In genomic region chr6:34235605-34236422, GRCh38 we compare ENCODE assay signal across 8 cellular contexts. TPM values are rescaled to one million over a fixed set of nuclear protein-coding genes. Genes with fewer than 3 reads are reported as not detected.
A peak's percentile ranks its signal among the peaks of the same experiment; 100 is the strongest.
DNase-seq lines count a peak whose midpoint lies in the region; ATAC-seq, FAIRE-seq and TF ChIP-seq lines count a peak whose summit lies in the region.

No MANE protein-coding gene starts in this region.

- peak overlapping the region; percentile 54 to 71 (median 56) for H3K4me3 ChIP-seq in keratinocyte (ENCODE audit: control insufficient read depth in 2 of 3, extremely low read depth in 1 of 3, insufficient read depth in 2 of 3, low read depth in 1 of 3, low read length in 3 of 3)

- H4K20me1 ChIP-seq in keratinocyte (ENCODE audit: control insufficient read depth, extremely low read depth, insufficient read depth, low read length), result peaks cover 2% of the 10 kb centered on the region

- DNase-seq in GM10248 (ENCODE audit: extremely low spot score) (peak; percentile 64), T-helper 9 cell (peak; percentile 61), keratinocyte (ENCODE audit: low read depth, low spot score) (no peak), NCI-H345 (lab: John Stamatoyannopoulos, UW) (no peak), NCI-H187 (lab: John Stamatoyannopoulos, UW) (no peak)
- peak; percentile 59 to 61 for DNase-seq in stimulated activated CD4-positive, alpha-beta T cell treated with anti-CD3 and anti-CD28 coated beads, Interleukin-1b, Interleukin-23, amount 100 ng/mL, for 4 hours (ENCODE audit: low read depth in 2 of 2)

- POLR2A ChIA-PET in GM10248 (lab: Yijun Ruan, JAX), result interaction anchor here (1.0 to 1.8 kb wide), 7 partner anchors 9 to 421 kb away, joined by 3 to 28 read pairs (median 5); partner anchors contain the start of gene SMIM29

- peak overlapping the region in 2 of 5 experiments; percentile 51 to 71 for H3K27ac Mint-ChIP-seq in brain

- H3K27ac ChIP-seq in keratinocyte (ENCODE audit: control insufficient read depth, insufficient read depth, low read length), result peak overlapping the region; percentile 83

- peaks cover 0 to 6% (median 0%) of the 10 kb centered on the region in 5 experiments for H3K9me3 Mint-ChIP-seq in brain

- no peaks in the 10 kb centered on the region for H3K27me3 Mint-ChIP-seq in brain

- peaks cover 16% of the 10 kb centered on the region for H3K4me1 Mint-ChIP-seq in brain

- ATAC-seq in HG03025 (IDR thresholded peaks at IDR 0.05; ENCODE audit: low FRiP score, unreplicated experiment), result peak; percentile 1

- CTCF ChIA-PET in GM10248 (lab: Yijun Ruan, JAX), result interaction anchor here (1.3 to 1.7 kb wide), 3 partner anchors 10 to 133 kb away, joined by 4 to 5 read pairs (median 4); no protein-coding TSS in a partner anchor

- FAIRE-seq in keratinocyte (lab: Jason Lieb, UNC), result peak; percentile 29

- H2AFZ ChIP-seq in keratinocyte (ENCODE audit: control insufficient read depth, low read length), result no peak overlapping the region

- H3K36me3 Mint-ChIP-seq in brain, result peaks cover under 1% of the 10 kb centered on the region

- TF ChIP-seq CTCF in GM10248 (IDR thresholded peaks at IDR 0.05; ENCODE audit: control extremely low read depth, extremely low read depth, low read depth, missing control alignments) (peak; percentile 12), brain (conservative IDR thresholded peaks at IDR 0.05) (peak in 1 of 2 experiments; percentile 11), keratinocyte (optimal IDR thresholded peaks at IDR 0.05 in 1 of 3, IDR thresholded peaks at IDR 0.05 in 1 of 3, conservative IDR thresholded peaks at IDR 0.05 in 1 of 3; ENCODE audit: extremely low read depth in 1 of 3, insufficient read depth in 2 of 3, low read length in 3 of 3) (peak in 1 of 3 experiments; percentile 15)

- peaks cover 31% of the 10 kb centered on the region for H3K79me2 ChIP-seq in keratinocyte (ENCODE audit: control insufficient read depth, insufficient read depth, low read length)

- H3K9me1 ChIP-seq in keratinocyte (ENCODE audit: control insufficient read depth, extremely low read depth, insufficient read depth, low read length), result no peaks in the 10 kb centered on the region

- H3K36me3 ChIP-seq in keratinocyte (ENCODE audit: control insufficient read depth in 2 of 2, extremely low read depth in 1 of 2, insufficient read depth in 2 of 2, low read length in 2 of 2), result peaks cover 4 to 15% of the 10 kb centered on the region in 2 experiments

- peak overlapping the region; percentile 82 for H3K9ac ChIP-seq in keratinocyte (ENCODE audit: control insufficient read depth, extremely low read depth, insufficient read depth, low read length)

- peaks cover 34% of the 10 kb centered on the region for H3K4me1 ChIP-seq in keratinocyte (ENCODE audit: control insufficient read depth, extremely low read depth, insufficient read depth, low read length)

- H3K4me3 Mint-ChIP-seq in brain, result peak overlapping the region in 4 of 5 experiments; percentile 62 to 79 (median 74)

- no peaks in the 10 kb centered on the region for H3K27me3 ChIP-seq in keratinocyte (ENCODE audit: control insufficient read depth, extremely low read depth, insufficient read depth, low read length)

- H3K9me3 ChIP-seq in keratinocyte (ENCODE audit: control insufficient read depth, low read depth, low read length), result no peaks in the 10 kb centered on the region

- dilution Hi-C loops in keratinocyte (cut with MboI; ENCODE audit: extremely low pct_ligation_motif_present, low sequenced_read_pairs), result no loop called here

- peak overlapping the region; percentile 86 for H3K4me2 ChIP-seq in keratinocyte (ENCODE audit: control insufficient read depth, extremely low read depth, insufficient read depth, low read depth, low read length)

RNA-seq across cellular contexts. Expression of gene HMGA1, which starts 0.9 kb away (rescaled TPM):
- polyA plus RNA-seq in brain (ENCODE audit: insufficient read depth, low read depth, low replicate concordance), result 93.9 TPM
- 69.1 to 185 TPM (median 160 TPM) in 3 replicates for polyA plus RNA-seq in keratinocyte
- 30.9 TPM for polyA plus RNA-seq in keratinocyte (2011; ENCODE audit: low read depth)
- 90.8 and 179 TPM in 2 replicates for polyA plus RNA-seq in keratinocyte (2011; cell fraction: cytosol; rRNA removed)
- polyA plus RNA-seq in keratinocyte (2011; cell fraction: nucleus; rRNA removed), result 43.3 and 58.2 TPM in 2 replicates
- 162 and 664 TPM in 2 replicates for polyA plus RNA-seq in keratinocyte (2012; ENCODE audit: low replicate concordance)
- polyA minus RNA-seq in keratinocyte, result 60.7 to 714 TPM (median 117 TPM) in 3 replicates
- polyA minus RNA-seq in keratinocyte (2011; cell fraction: cytosol; rRNA and poly(A)+ RNA removed), result 186 TPM
- polyA minus RNA-seq in keratinocyte (2011; cell fraction: nucleus; rRNA and poly(A)+ RNA removed), result 21.0 and 28.2 TPM in 2 replicates

RNA-seq across cellular contexts. Expression of gene SMIM29, which starts 13.0 kb away (rescaled TPM):
- 92.4 TPM for polyA plus RNA-seq in brain (ENCODE audit: insufficient read depth, low read depth, low replicate concordance)
- 27.4 to 49.3 TPM (median 33.0 TPM) in 3 replicates for polyA plus RNA-seq in keratinocyte
- 16.0 TPM for polyA plus RNA-seq in keratinocyte (2011; ENCODE audit: low read depth)
- 35.4 and 62.8 TPM in 2 replicates for polyA plus RNA-seq in keratinocyte (2011; cell fraction: cytosol; rRNA removed)
- polyA plus RNA-seq in keratinocyte (2011; cell fraction: nucleus; rRNA removed), result 27.3 and 38.3 TPM in 2 replicates
- 48.3 and 50.2 TPM in 2 replicates for polyA plus RNA-seq in keratinocyte (2012; ENCODE audit: low replicate concordance)
- 18.6 to 50.4 TPM (median 32.2 TPM) in 3 replicates for polyA minus RNA-seq in keratinocyte
- 78.5 TPM for polyA minus RNA-seq in keratinocyte (2011; cell fraction: cytosol; rRNA and poly(A)+ RNA removed)
- 5.9 and 6.0 TPM in 2 replicates for polyA minus RNA-seq in keratinocyte (2011; cell fraction: nucleus; rRNA and poly(A)+ RNA removed)

Comparison
In these comparisons a context has a peak if more than half of its experiments do, and no peak if none do; other contexts are left out.
1. DNase-seq: peak in GM10248 (single experiment), T-helper 9 cell (single experiment) and stimulated activated CD4-positive, alpha-beta T cell treated with anti-CD3 and anti-CD28 coated beads, Interleukin-1b, Interleukin-23, amount 100 ng/mL, for 4 hours (2 of 2); none in keratinocyte (single experiment), NCI-H345 (single experiment) and NCI-H187 (0 of 2).